In genomic region chrX:16882702-16883486, GRCh38 we compare ENCODE assay signal across 8 cellular contexts. TPM values are rescaled to one million over a fixed set of nuclear protein-coding genes. Genes with fewer than 3 reads are reported as not detected.
A peak's percentile ranks its signal among the peaks of the same experiment; 100 is the strongest.
DNase-seq lines count a peak whose midpoint lies in the region; ATAC-seq and TF ChIP-seq lines count a peak whose summit lies in the region.

No MANE protein-coding gene starts in this region.

- H3K4me3 Mint-ChIP-seq in endothelial cell (ENCODE audit: unreplicated experiment): peak overlapping the region; percentile 86

- peak; percentile 51 for ATAC-seq in GM19452 (IDR thresholded peaks at IDR 0.05; ENCODE audit: unreplicated experiment)

- H3K27ac ChIP-seq in C4-2B: peak overlapping the region; percentile 56

- H3K36me3 Mint-ChIP-seq in endothelial cell (ENCODE audit: low read depth, unreplicated experiment): no peaks in the 10 kb centered on the region

- no peaks in the 10 kb centered on the region for H3K36me3 ChIP-seq in NT2/D1 (ENCODE audit: insufficient read depth, insufficient read length, low read length)

- peak overlapping the region; percentile 79 for H3K9ac ChIP-seq in NT2/D1 (ENCODE audit: insufficient read length, low read depth)

- H3K4me1 ChIP-seq in NT2/D1 (ENCODE audit: insufficient read depth, insufficient read length): no peaks in the 10 kb centered on the region

- no peaks in the 10 kb centered on the region for H3K4me1 Mint-ChIP-seq in endothelial cell (ENCODE audit: unreplicated experiment)

- H3K4me3 ChIP-seq in NT2/D1 (ENCODE audit: insufficient read length, low read depth): peak overlapping the region; percentile 45

- no peaks in the 10 kb centered on the region for H3K9me3 Mint-ChIP-seq in endothelial cell (ENCODE audit: unreplicated experiment)

- H3K9me3 ChIP-seq in NT2/D1 (ENCODE audit: insufficient read depth, low read length): no peaks in the 10 kb centered on the region

- TF ChIP-seq CTCF in C4-2B (conservative IDR thresholded peaks at IDR 0.05): peak; percentile 78
- peak; percentile 47 for TF ChIP-seq CTCF in endothelial cell (IDR thresholded peaks at IDR 0.05; ENCODE audit: unreplicated experiment)

- no peak overlapping the region for H3K27ac Mint-ChIP-seq in endothelial cell (ENCODE audit: unreplicated experiment)

- no peaks in the 10 kb centered on the region for H3K27me3 Mint-ChIP-seq in endothelial cell (ENCODE audit: unreplicated experiment)

- DNase-seq in HUDEP-2 (lab: John Stamatoyannopoulos, UW; ENCODE audit: unreplicated experiment in 76 of 76): peak in 70 of 76 experiments; percentile 0 to 64 (median 32)
- peak; percentile 46 for DNase-seq in NT2/D1 (ENCODE audit: low read depth, low spot score)
- peak; percentile 61 for DNase-seq in activated T-cell treated with anti-CD3 and anti-CD28 coated beads for 1 hour (ENCODE audit: low read depth)
- DNase-seq in endothelial cell (ENCODE audit: low spot score): peak; percentile 60
- DNase-seq in midbrain (lab: John Stamatoyannopoulos, UW): peak; percentile 68
- peak; percentile 37 to 40 for DNase-seq in stimulated activated CD8-positive, alpha-beta memory T cell treated with anti-CD3 and anti-CD28 coated beads, Interleukin-4, amount 100 ng/mL, for 4 hours (ENCODE audit: low read depth in 2 of 2, low spot score in 1 of 2)

- H3K27me3 ChIP-seq in NT2/D1 (ENCODE audit: insufficient read depth, insufficient read length): peaks cover 7% of the 10 kb centered on the region

RNA-seq across cellular contexts. Expression of gene RBBP7, which starts 12.7 kb away (rescaled TPM):
- total RNA-seq in endothelial cell (ENCODE audit: unreplicated experiment): 112 TPM

Comparison
In these comparisons a context has a peak if more than half of its experiments do, and no peak if none do; other contexts are left out.
1. Peak in every context shown above with its lines: DNase-seq, ATAC-seq, H3K4me3 ChIP-seq and H3K27ac ChIP-seq.